ENCODE assay signal across 14 cellular contexts in genomic region chr19:1827566-1828278, GRCh38.
"Had no signal": no experiment of that assay in that cellular context is flagged by ENCODE, and none has a peak within 500 bp of the region (broad histone marks: within the 10 kb centered on the region; RNA-seq: fewer than 3 reads in every experiment).

No MANE protein-coding gene starts in this region.

- H3K27me3 ChIP-seq: foreskin keratinocyte, heart left ventricle had no signal

- FAIRE-seq: endometrium, islet of Langerhans, TTC549 had no signal

- H3K36me3 Mint-ChIP-seq: activated naive CD8-positive, alpha-beta T cell had no signal

- H3K4me3 Mint-ChIP-seq: activated naive CD8-positive, alpha-beta T cell; activated T-cell treated with anti-CD3 and anti-CD28 coated beads, Interleukin-2, amount 50 U/mL, for 4 hours; T-cell had no signal

- H3K9me3 ChIP-seq: heart left ventricle had no signal

- H3K4me1 ChIP-seq: foreskin keratinocyte, parathyroid adenoma had no signal

- H3K27me3 Mint-ChIP-seq: activated naive CD8-positive, alpha-beta T cell; T-cell had no signal

- H3K9me3 Mint-ChIP-seq: activated T-cell treated with anti-CD3 and anti-CD28 coated beads, Interleukin-2, amount 50 U/mL, for 4 hours; T-cell had no signal

- H3K4me3 ChIP-seq: heart left ventricle, skin epidermis had no signal

- DNase-seq: activated CD4-positive, alpha-beta T cell treated with anti-CD3 and anti-CD28 coated beads, Interleukin-2, amount 50 U/mL, for 4 hours; activated effector memory CD4-positive, alpha-beta T cell treated with anti-CD3 and anti-CD28 coated beads, Interleukin-2, amount 50 U/mL, for 16 hours; activated T-cell treated with anti-CD3 and anti-CD28 coated beads, Interleukin-2, amount 50 U/mL, for 4 hours; aorta; foreskin keratinocyte; heart left ventricle; T-cell; trophoblast cell had no signal

- H3K27ac Mint-ChIP-seq: activated naive CD8-positive, alpha-beta T cell; T-cell had no signal

- H3K27ac ChIP-seq: foreskin keratinocyte, heart left ventricle, parathyroid adenoma, skin epidermis had no signal

- H3K9ac ChIP-seq: parathyroid adenoma had no signal

- H2AFZ ChIP-seq: parathyroid adenoma had no signal
